10 cellular contexts compared by ENCODE assay signal in the genomic region with DNA sequence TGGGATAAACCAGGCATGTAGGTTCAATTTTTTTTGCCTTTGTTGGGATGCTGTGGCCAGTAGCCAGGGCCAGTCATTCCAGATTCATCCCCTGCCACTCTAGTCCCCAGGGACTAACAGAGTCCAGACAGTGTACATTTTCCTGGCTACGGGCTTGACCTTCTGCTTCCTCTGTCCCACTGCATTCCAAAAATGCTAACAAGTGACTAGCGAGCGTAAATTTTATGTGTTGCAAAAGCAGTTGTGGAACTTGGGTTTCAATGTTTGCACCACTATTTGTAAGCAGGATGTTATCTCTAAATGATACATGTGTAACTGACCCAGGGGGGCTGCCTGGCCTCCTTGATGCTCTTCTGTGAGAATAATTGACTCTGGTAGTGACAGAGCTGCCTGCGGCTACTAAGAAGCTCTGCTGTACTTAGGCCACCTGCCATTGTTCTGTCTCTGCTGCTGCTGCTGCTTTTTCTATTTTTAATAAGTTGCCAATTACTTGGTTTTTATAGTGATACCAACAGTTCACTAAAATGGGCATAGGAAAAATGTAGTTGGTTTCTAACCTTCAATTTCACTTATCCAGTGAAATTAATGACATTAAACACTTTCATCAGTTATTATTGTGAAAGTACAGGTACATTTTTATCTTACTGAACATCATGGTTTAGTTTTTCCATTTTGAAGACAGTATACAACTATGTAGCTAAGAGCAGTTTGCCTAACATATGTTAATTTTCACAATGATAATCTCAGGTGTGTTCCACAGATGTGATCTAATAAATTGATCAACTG. TPM values are rescaled to one million over a fixed set of nuclear protein-coding genes. Genes with fewer than 3 reads are reported as not detected.
A peak's percentile ranks its signal among the peaks of the same experiment; 100 is the strongest.
DNase-seq lines count a peak whose midpoint lies in the region; ATAC-seq and TF ChIP-seq lines count a peak whose summit lies in the region.
"Had no signal": no experiment of that assay in that cellular context is flagged by ENCODE, and none has a peak within 500 bp of the region (broad histone marks: within the 10 kb centered on the region; RNA-seq: fewer than 3 reads in every experiment).

No MANE protein-coding gene starts in this region.

- CTCF ChIA-PET in HEK293 (lab: Yijun Ruan, JAX) = interaction anchor here (0.5 kb wide), 1 partner anchor 53 kb away, joined by 6 read pairs; no protein-coding TSS in a partner anchor

- H3K27ac ChIP-seq in ACC112 (ENCODE audit: low read depth, low read length) = peak overlapping the region; percentile 56
- no peak overlapping the region for H3K27ac ChIP-seq in HEK293 (ENCODE audit: extremely low read depth, low read depth, low read length)
- peak overlapping the region; percentile 46 to 89 for H3K27ac ChIP-seq in lung (ENCODE audit: low read depth in 1 of 2, low read length in 1 of 2)

- POLR2A ChIA-PET in HEK293 (lab: Yijun Ruan, JAX) = no interaction called here

- H3K9me3 ChIP-seq in HEK293 (ENCODE audit: control insufficient read depth, insufficient read depth, low read depth, low read length) (no peaks in the 10 kb centered on the region), lung (ENCODE audit: control insufficient read depth in 2 of 2, insufficient read depth in 1 of 2, low read length in 1 of 2) (no peaks in the 10 kb centered on the region)

- H3K4me1 ChIP-seq in ACC112 (ENCODE audit: control insufficient read depth, insufficient read depth, low read length, unreplicated experiment) (peaks cover 23% of the 10 kb centered on the region), HEK293 (ENCODE audit: control insufficient read depth, insufficient read depth, low read length) (peaks cover 23% of the 10 kb centered on the region), lung (ENCODE audit: control insufficient read depth in 2 of 2, insufficient read depth in 2 of 2, low read length in 2 of 2) (peaks cover 5 to 33% of the 10 kb centered on the region in 2 donors)

- H3K79me2 ChIP-seq in ACC112 (ENCODE audit: control insufficient read depth, insufficient read depth, low read length, unreplicated experiment) = peaks cover 58% of the 10 kb centered on the region

- no peaks in the 10 kb centered on the region for H3K27me3 ChIP-seq in ACC112 (ENCODE audit: insufficient read depth, low read length)
- no peaks in the 10 kb centered on the region for H3K27me3 ChIP-seq in lung (ENCODE audit: control insufficient read depth, insufficient read depth)

- H3K36me3 ChIP-seq in ACC112 (ENCODE audit: insufficient read depth, low read length) (no peaks in the 10 kb centered on the region), HEK293 (ENCODE audit: control insufficient read depth in 2 of 2, insufficient read depth in 1 of 2, low read length in 2 of 2) (no peaks in the 10 kb centered on the region), lung (ENCODE audit: control insufficient read depth in 2 of 2, insufficient read depth in 2 of 2, low read length in 2 of 2) (no peaks in the 10 kb centered on the region)

- TF ChIP-seq CTCF in HEK293 (tag by site-specific recombination; IDR thresholded peaks at IDR 0.05) (no peak), cardiac fibroblast (IDR thresholded peaks at IDR 0.05; ENCODE audit: low read depth, low read length) (no peak), lung (IDR thresholded peaks at IDR 0.05; ENCODE audit: control extremely low read depth, extremely low read depth) (no peak)

- ATAC-seq in lung (ENCODE audit: insufficient read depth, low FRiP score) = no peak

- 24 to 56% methylated on average over 4 of the region's 4 CpGs for WGBS in lung, 2 donors

- peak; percentile 73 to 79 for DNase-seq in cardiac fibroblast (ENCODE audit: low read depth in 2 of 2)
- no peak for DNase-seq in lung (ENCODE audit: low spot score)
- no peak for DNase-seq in NCI-H187 treated with DMSO at 0.1 percent for 48 hours (lab: John Stamatoyannopoulos, UW)
- no peak for DNase-seq in superior temporal gyrus (ENCODE audit: extremely low spot score)
- DNase-seq in stimulated activated naive CD4-positive, alpha-beta T cell (lab: John Stamatoyannopoulos, UW) = no peak
- no peak for DNase-seq in GM19238 (ENCODE audit: insufficient read length, low spot score)
- DNase-seq: kidney glomerular epithelial cell, NCI-H446 treated with DMSO at 0.1 percent for 48 hours had no signal

- H2AFZ ChIP-seq in ACC112 (ENCODE audit: low read length, unreplicated experiment) = no peak overlapping the region

- H3K4me3 ChIP-seq in ACC112 (ENCODE audit: low read depth, low read length) = peak overlapping the region; percentile 4; the same call in 1 of the 2 replicates
- H3K4me3 ChIP-seq in HEK293 (ENCODE audit: low read depth, low read length) = no peak overlapping the region
- H3K4me3 ChIP-seq in cardiac fibroblast (replicated peaks in 1 of 2; ENCODE audit: low read depth in 2 of 2, low read length in 2 of 2) = no peak overlapping the region
- H3K4me3 ChIP-seq in lung = no peak overlapping the region

TF ChIP-seq in HEK293, 187 proteins besides CTCF, POLR2A, EP300 and RAD21:
- TF ChIP-seq, protein P1, sequence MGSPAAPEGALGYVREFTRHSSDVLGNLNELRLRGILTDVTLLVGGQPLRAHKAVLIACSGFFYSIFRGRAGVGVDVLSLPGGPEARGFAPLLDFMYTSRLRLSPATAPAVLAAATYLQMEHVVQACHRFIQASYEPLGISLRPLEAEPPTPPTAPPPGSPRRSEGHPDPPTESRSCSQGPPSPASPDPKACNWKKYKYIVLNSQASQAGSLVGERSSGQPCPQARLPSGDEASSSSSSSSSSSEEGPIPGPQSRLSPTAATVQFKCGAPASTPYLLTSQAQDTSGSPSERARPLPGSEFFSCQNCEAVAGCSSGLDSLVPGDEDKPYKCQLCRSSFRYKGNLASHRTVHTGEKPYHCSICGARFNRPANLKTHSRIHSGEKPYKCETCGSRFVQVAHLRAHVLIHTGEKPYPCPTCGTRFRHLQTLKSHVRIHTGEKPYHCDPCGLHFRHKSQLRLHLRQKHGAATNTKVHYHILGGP (tag by site-specific recombination; IDR thresholded peaks at IDR 0.05) = no peak
- no peak for TF ChIP-seq TSHZ1 (tag by site-specific recombination; IDR thresholded peaks at IDR 0.05; ENCODE audit: borderline replicate concordance)
- peak; percentile 67 for TF ChIP-seq GLIS1 (tag by site-specific recombination; IDR thresholded peaks at IDR 0.05)
- no peak for TF ChIP-seq ZNF214 (tag by site-specific recombination; IDR thresholded peaks at IDR 0.05; ENCODE audit: borderline replicate concordance)
- TF ChIP-seq ZNF10 (tag by site-specific recombination; IDR thresholded peaks at IDR 0.05) = no peak
- peak; percentile 97 for TF ChIP-seq PRDM1 (tag by site-specific recombination; IDR thresholded peaks at IDR 0.05)
- TF ChIP-seq FEZF1 (tag by site-specific recombination; IDR thresholded peaks at IDR 0.05) = peak; percentile 67
- TF ChIP-seq ZNF707 (tag by site-specific recombination; IDR thresholded peaks at IDR 0.05) = no peak
- 0 out of 2 replicates have a peak, but pooled peaks have one; percentile 48 for TF ChIP-seq ZNF600 (tag by site-specific recombination; IDR thresholded peaks at IDR 0.05)
- TF ChIP-seq ZNF654 (tag by site-specific recombination; IDR thresholded peaks at IDR 0.05; ENCODE audit: low read depth) = no peak
- TF ChIP-seq ZIC2 (tag by site-specific recombination; IDR thresholded peaks at IDR 0.05) = peak; percentile 24; the same call in 1 of the 2 replicates
- peak; percentile 70; the same call in 1 of the 2 replicates for TF ChIP-seq TRIM28 (IDR thresholded peaks at IDR 0.05; ENCODE audit: borderline replicate concordance, low read length)
- no peak for TF ChIP-seq OVOL3 (tag by site-specific recombination; IDR thresholded peaks at IDR 0.05)
- no peak for TF ChIP-seq ZEB2 (tag by site-specific recombination; IDR thresholded peaks at IDR 0.05)
TF ChIP-seq in HEK293: peak in this region for 6.

RNA-seq across cellular contexts. Expression of gene TNRC6B, which starts 26.8 kb away (rescaled TPM):
- total RNA-seq in lung = 10 to 100 TPM; 41.5 to 70.4 TPM
- polyA plus RNA-seq in lung = 10 to 100 TPM in 1 of 2 donors, 1 to 10 TPM in 1; 6.2 to 11.5 TPM

Comparison
In these comparisons a context has a peak if more than half of its experiments do, and no peak if none do; other contexts are left out.
1. DNase-seq: peak in cardiac fibroblast (2 of 2); none in lung (single experiment), NCI-H187 treated with DMSO at 0.1 percent for 48 hours (single experiment), superior temporal gyrus (single experiment), stimulated activated naive CD4-positive, alpha-beta T cell (0 of 6) and GM19238 (single experiment).